In genomic region chr6:161444464-161444863, GRCh38 we compare ENCODE assay signal across 10 cellular contexts.
DNase-seq lines count a peak whose midpoint lies in the region; ATAC-seq and TF ChIP-seq lines count a peak whose summit lies in the region.
"Had no signal": no experiment of that assay in that cellular context is flagged by ENCODE, and none has a peak within 500 bp of the region (broad histone marks: within the 10 kb centered on the region; RNA-seq: fewer than 3 reads in every experiment).

No MANE protein-coding gene starts in this region.

- CTCF ChIA-PET in activated naive CD4-positive, alpha-beta T cell treated with anti-CD3 and anti-CD28 coated beads, Interleukin-2, amount 10 ng/mL, durations not matched to agents 7 days and 5 days (lab: Charles Lee), result interaction anchor here (1.6 to 1.7 kb wide), 2 partner anchors 14 to 26 kb away, joined by 3 to 4 read pairs; no protein-coding TSS in a partner anchor
- CTCF ChIA-PET in A673 (lab: Charles Lee), result no interaction called here

- H3K9me3 ChIP-seq in body of pancreas (no peaks in the 10 kb centered on the region), A673 (ENCODE audit: low read depth, low read length, poor library complexity, severe bottlenecking) (no peaks in the 10 kb centered on the region), stomach (no peaks in the 10 kb centered on the region)
- H3K9me3 ChIP-seq: BLaER1 treated with 17β-estradiol and CSF1 and Interleukin-3, amounts not matched to agents 10 nM and 100 nM had no signal

- no peak for TF ChIP-seq POLR2A in body of pancreas (IDR thresholded peaks at IDR 0.05)
- TF ChIP-seq POLR2A in stomach (IDR thresholded peaks at IDR 0.05), result no peak

- peak; percentile 5 for DNase-seq in activated naive CD4-positive, alpha-beta T cell treated with Interleukin-2 at 50 U/mL for 16 hours
- DNase-seq in activated naive CD4-positive, alpha-beta T cell treated with anti-CD3 and anti-CD28 coated beads, Interleukin-2, amount 10 ng/mL, durations not matched to agents 7 days and 5 days, result no peak
- DNase-seq in body of pancreas (peak; percentile 59 to 86 (median 72)), superior temporal gyrus (ENCODE audit: extremely low spot score) (peak; percentile 81), activated gamma-delta T cell (lab: John Stamatoyannopoulos, UW) (no peak), A673 (ENCODE audit: low spot score) (no peak), stomach (no peak)

- no peak overlapping the region for H3K4me3 ChIP-seq in body of pancreas
- no peak overlapping the region for H3K4me3 ChIP-seq in A673 (ENCODE audit: low read depth, low read length, poor library complexity, severe bottlenecking)
- H3K4me3 ChIP-seq in stomach, result no peak overlapping the region
- H3K4me3 ChIP-seq: BLaER1 treated with 17β-estradiol and CSF1 and Interleukin-3, amounts not matched to agents 10 nM and 100 nM had no signal

- peak; percentile 16 to 72 (median 44) for TF ChIP-seq CTCF in body of pancreas (IDR thresholded peaks at IDR 0.05)
- no peak for TF ChIP-seq CTCF in A673 (conservative IDR thresholded peaks at IDR 0.05; ENCODE audit: low read depth, low read length)
- peak in 1 of 7 experiments; percentile 10 for TF ChIP-seq CTCF in stomach (IDR thresholded peaks at IDR 0.05)

- H3K27ac ChIP-seq in body of pancreas (peak overlapping the region in 3 of 4 donors; percentile 25 to 49 (median 30)), layer of hippocampus (ENCODE audit: low read depth, low read length) (peak overlapping the region; percentile 27), A673 (ENCODE audit: low read depth, low read length, poor library complexity, severe bottlenecking) (no peak overlapping the region), stomach (no peak overlapping the region)
- H3K27ac ChIP-seq: BLaER1 treated with 17β-estradiol and CSF1 and Interleukin-3, amounts not matched to agents 10 nM and 100 nM had no signal

- H3K36me3 ChIP-seq in body of pancreas (replicated peaks in 1 of 2; ENCODE audit: insufficient read depth in 1 of 2, low read depth in 2 of 2) (no peaks in the 10 kb centered on the region), A673 (ENCODE audit: insufficient read depth, low read length, poor library complexity, severe bottlenecking) (no peaks in the 10 kb centered on the region), stomach (no peaks in the 10 kb centered on the region)
- H3K36me3 ChIP-seq: BLaER1 treated with 17β-estradiol and CSF1 and Interleukin-3, amounts not matched to agents 10 nM and 100 nM had no signal

- no peaks in the 10 kb centered on the region for H3K9me3 Mint-ChIP-seq in activated naive CD4-positive, alpha-beta T cell treated with anti-CD3 and anti-CD28 coated beads, Interleukin-2, amount 10 ng/mL, durations not matched to agents 7 days and 5 days
- H3K9me3 Mint-ChIP-seq: natural killer cell treated with Interleukin-12 subunit alpha and Interleukin-12 subunit beta and Interleukin-15 and Interleukin-18, amount 100 ng/mL, for 72 hours had no signal

- WGBS in body of pancreas, 2 donors, result 29 to 32% methylated on average over 15 of the region's 15 CpGs
- WGBS in stomach, 5 donors, result 35 to 50% (median 36%) methylated on average over 15 of the region's 15 CpGs

- intact Hi-C loops in body of pancreas (cut with DNase I), result no loop called here
- intact Hi-C loops in A673 (cut with micrococcal nuclease; ENCODE audit: unreplicated experiment), result no loop called here
- intact Hi-C loops in stomach (cut with DNase I; ENCODE audit: low total_unique reads), result no loop called here

- BruUV-seq in A673 (replicated peaks; lab: Mats Ljungman, UMichigan), result no TSS peak

- H3K4me3 Mint-ChIP-seq in activated naive CD4-positive, alpha-beta T cell treated with anti-CD3 and anti-CD28 coated beads, Interleukin-2, amount 10 ng/mL, durations not matched to agents 7 days and 5 days, result no peak overlapping the region
- H3K4me3 Mint-ChIP-seq: natural killer cell treated with Interleukin-12 subunit alpha and Interleukin-12 subunit beta and Interleukin-15 and Interleukin-18, amount 100 ng/mL, for 72 hours had no signal

- peaks cover 18% of the 10 kb centered on the region for H3K4me1 ChIP-seq in body of pancreas
- no peaks in the 10 kb centered on the region for H3K4me1 ChIP-seq in A673 (ENCODE audit: insufficient read depth, low read length, poor library complexity, severe bottlenecking)
- peaks cover 0 to 14% (median 0%) of the 10 kb centered on the region in 4 donors for H3K4me1 ChIP-seq in stomach
- H3K4me1 ChIP-seq: BLaER1 treated with 17β-estradiol and CSF1 and Interleukin-3, amounts not matched to agents 10 nM and 100 nM had no signal

- H3K36me3 Mint-ChIP-seq in activated naive CD4-positive, alpha-beta T cell treated with anti-CD3 and anti-CD28 coated beads, Interleukin-2, amount 10 ng/mL, durations not matched to agents 7 days and 5 days, result no peaks in the 10 kb centered on the region
- H3K36me3 Mint-ChIP-seq: natural killer cell treated with Interleukin-12 subunit alpha and Interleukin-12 subunit beta and Interleukin-15 and Interleukin-18, amount 100 ng/mL, for 72 hours had no signal

- H3K27me3 ChIP-seq in body of pancreas (no peaks in the 10 kb centered on the region), layer of hippocampus (ENCODE audit: control insufficient read depth, insufficient read depth, low read length) (no peaks in the 10 kb centered on the region), A673 (replicated peaks; ENCODE audit: insufficient read depth, low read depth, low read length, poor library complexity) (no peaks in the 10 kb centered on the region), stomach (no peaks in the 10 kb centered on the region)
- H3K27me3 ChIP-seq: BLaER1 treated with 17β-estradiol and CSF1 and Interleukin-3, amounts not matched to agents 10 nM and 100 nM had no signal

- peak; percentile 85 for ATAC-seq in body of pancreas

- TF ChIP-seq EP300 in stomach (IDR thresholded peaks at IDR 0.05), result no peak

- no peak overlapping the region for H3K27ac Mint-ChIP-seq in activated naive CD4-positive, alpha-beta T cell treated with anti-CD3 and anti-CD28 coated beads, Interleukin-2, amount 10 ng/mL, durations not matched to agents 7 days and 5 days
- H3K27ac Mint-ChIP-seq: natural killer cell treated with Interleukin-12 subunit alpha and Interleukin-12 subunit beta and Interleukin-15 and Interleukin-18, amount 100 ng/mL, for 72 hours had no signal

- H3K4me1 Mint-ChIP-seq in activated naive CD4-positive, alpha-beta T cell treated with anti-CD3 and anti-CD28 coated beads, Interleukin-2, amount 10 ng/mL, durations not matched to agents 7 days and 5 days, result peaks cover 3% of the 10 kb centered on the region

- H3K27me3 Mint-ChIP-seq in activated naive CD4-positive, alpha-beta T cell treated with anti-CD3 and anti-CD28 coated beads, Interleukin-2, amount 10 ng/mL, durations not matched to agents 7 days and 5 days, result peaks cover 14% of the 10 kb centered on the region

- POLR2A ChIA-PET in A673 (lab: Charles Lee; ENCODE audit: low non-redundant PET), result no interaction called here

Comparison
In these comparisons a context has a peak if more than half of its experiments do, and no peak if none do; other contexts are left out.
1. DNase-seq: peak in activated naive CD4-positive, alpha-beta T cell treated with Interleukin-2 at 50 U/mL for 16 hours (single experiment), body of pancreas (4 of 4) and superior temporal gyrus (single experiment); none in activated naive CD4-positive, alpha-beta T cell treated with anti-CD3 and anti-CD28 coated beads, Interleukin-2, amount 10 ng/mL, durations not matched to agents 7 days and 5 days (single experiment), activated gamma-delta T cell (single experiment), A673 (single experiment) and stomach (single experiment).
2. H3K27ac ChIP-seq: peak in body of pancreas (3 of 4) and layer of hippocampus (single experiment); none in A673 (single experiment) and stomach (0 of 5).